24 cellular contexts compared by ENCODE assay signal in the genomic region with DNA sequence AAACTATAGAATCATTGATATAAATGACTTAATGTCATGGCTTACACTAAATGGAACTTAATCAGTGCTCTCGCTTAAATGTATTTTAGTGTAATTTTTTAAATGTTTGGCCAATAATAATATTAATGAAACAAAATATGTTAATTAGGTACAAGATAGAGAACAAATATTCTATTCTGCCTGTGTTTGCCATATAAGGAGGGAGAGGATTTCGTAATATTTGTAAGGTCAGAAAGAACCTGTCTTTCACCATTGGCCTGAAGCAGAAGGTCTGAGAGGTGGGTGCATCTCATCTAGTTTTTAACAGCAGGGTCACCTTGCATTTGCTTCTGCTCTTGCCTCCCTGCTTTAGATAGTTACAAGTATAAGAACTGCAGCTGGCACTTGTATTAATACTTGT. TPM values are rescaled to one million over a fixed set of nuclear protein-coding genes. Genes with fewer than 3 reads are reported as not detected.
A peak's percentile ranks its signal among the peaks of the same experiment; 100 is the strongest.
DNase-seq lines count a peak whose midpoint lies in the region; ATAC-seq, FAIRE-seq and TF ChIP-seq lines count a peak whose summit lies in the region.
"Had no signal": no experiment of that assay in that cellular context is flagged by ENCODE, and none has a peak within 500 bp of the region (broad histone marks: within the 10 kb centered on the region; RNA-seq: fewer than 3 reads in every experiment).

No MANE protein-coding gene starts in this region.

- no peak for TF ChIP-seq POLR2A in esophagus muscularis mucosa (IDR thresholded peaks at IDR 0.05; ENCODE audit: low read depth)
- no peak for TF ChIP-seq POLR2A in suprapubic skin (IDR thresholded peaks at IDR 0.05)

- H3K27ac ChIP-seq in PC-3 (ENCODE audit: low read length) (no peak overlapping the region), astrocyte (ENCODE audit: low read depth, low read length) (no peak overlapping the region), esophagus muscularis mucosa (replicated peaks in 1 of 4) (no peak overlapping the region), suprapubic skin (no peak overlapping the region), coronary artery (no peak overlapping the region)
- H3K27ac ChIP-seq: HL-60 had no signal

- ATAC-seq in PC-3 (no peak), HG03135 (IDR thresholded peaks at IDR 0.05; ENCODE audit: unreplicated experiment) (no peak), GM21786 (IDR thresholded peaks at IDR 0.05; ENCODE audit: unreplicated experiment) (no peak)

- H3K4me2 ChIP-seq in PC-3 (ENCODE audit: low read length): peak overlapping the region; percentile 89
- no peak overlapping the region for H3K4me2 ChIP-seq in astrocyte (ENCODE audit: low read length)

- H3K4me1 ChIP-seq in PC-3 (ENCODE audit: insufficient read depth, low read length): peaks cover 61% of the 10 kb centered on the region
- H3K4me1 ChIP-seq in astrocyte (ENCODE audit: insufficient read depth, low read length): peaks cover 3% of the 10 kb centered on the region
- H3K4me1 ChIP-seq in esophagus muscularis mucosa: no peaks in the 10 kb centered on the region
- peaks cover 25% of the 10 kb centered on the region for H3K4me1 ChIP-seq in suprapubic skin

- FAIRE-seq in astrocyte (lab: Jason Lieb, UNC): no peak
- FAIRE-seq: D721Med, GM12892, GM18507 had no signal

- BruUV-seq in PC-3 (replicated peaks; lab: Mats Ljungman, UMichigan): no TSS peak

- peaks cover 6% of the 10 kb centered on the region for H3K36me3 Mint-ChIP-seq in astrocyte (ENCODE audit: low read depth, unreplicated experiment)
- H3K36me3 Mint-ChIP-seq: CD8-positive, alpha-beta memory T cell had no signal

- intact Hi-C loops in PC-3 (cut with micrococcal nuclease): no loop called here
- intact Hi-C loops in esophagus muscularis mucosa (cut with DNase I): no loop called here

- peaks cover 6% of the 10 kb centered on the region for H3F3A ChIP-seq in PC-3 (ENCODE audit: low read length, unreplicated experiment)

- TF ChIP-seq CTCF in PC-3 (conservative IDR thresholded peaks at IDR 0.05; ENCODE audit: low read depth, low read length) (no peak), astrocyte (IDR thresholded peaks at IDR 0.05; ENCODE audit: insufficient read depth, low read depth, low read length) (no peak), esophagus muscularis mucosa (IDR thresholded peaks at IDR 0.05) (no peak), suprapubic skin (IDR thresholded peaks at IDR 0.05) (no peak), coronary artery (IDR thresholded peaks at IDR 0.05) (no peak)

- no peaks in the 10 kb centered on the region for H3K9me3 Mint-ChIP-seq in astrocyte (ENCODE audit: unreplicated experiment)
- H3K9me3 Mint-ChIP-seq: CD8-positive, alpha-beta memory T cell had no signal

- H3K27me3 Mint-ChIP-seq in astrocyte (ENCODE audit: low read depth, unreplicated experiment): no peaks in the 10 kb centered on the region

- no peaks in the 10 kb centered on the region for H4K20me1 ChIP-seq in PC-3 (ENCODE audit: low read length)
- no peaks in the 10 kb centered on the region for H4K20me1 ChIP-seq in astrocyte (ENCODE audit: insufficient read depth, low read length)

- H3K4me3 ChIP-seq in PC-3 (ENCODE audit: low read length) (peak overlapping the region; percentile 72), astrocyte (ENCODE audit: insufficient read depth, low read depth, low read length) (no peak overlapping the region), esophagus muscularis mucosa (no peak overlapping the region), suprapubic skin (peak overlapping the region; percentile 43), coronary artery (no peak overlapping the region)

- no peak for TF ChIP-seq EP300 in esophagus muscularis mucosa (IDR thresholded peaks at IDR 0.05)
- no peak for TF ChIP-seq EP300 in suprapubic skin (IDR thresholded peaks at IDR 0.05)

- 93% methylated on average over 2 of the region's 2 CpGs for WGBS in esophagus muscularis mucosa
- 95% methylated on average over 2 of the region's 2 CpGs for WGBS in suprapubic skin

- H2AFZ ChIP-seq in PC-3 (ENCODE audit: low read length): no peak overlapping the region
- H2AFZ ChIP-seq in astrocyte (ENCODE audit: low read depth, low read length): no peak overlapping the region

- H3K9me2 ChIP-seq in PC-3 (replicated peaks; ENCODE audit: low read length): no peaks in the 10 kb centered on the region

- DNase-seq in PC-3: no peak
- DNase-seq in astrocyte (ENCODE audit: low read depth): no peak
- DNase-seq in esophagus muscularis mucosa (ENCODE audit: extremely low spot score): peak; percentile 47
- DNase-seq in suprapubic skin (ENCODE audit: low spot score in 2 of 2): no peak
- DNase-seq in coronary artery (ENCODE audit: low spot score): no peak
- DNase-seq: ACHN; C1 segment of cervical spinal cord; CD8-positive, alpha-beta memory T cell; GOT3; MV-4-11; NCI-H187; NCI-H2107; NCI-H510A; NCI-H774; SIG-M5 had no signal

- CTCF ChIA-PET in PC-3 (lab: Charles Lee): no interaction called here

- H3K9ac ChIP-seq in PC-3 (ENCODE audit: low read length) (no peak overlapping the region), astrocyte (ENCODE audit: low read length) (no peak overlapping the region)

- no peak overlapping the region for H3K27ac Mint-ChIP-seq in astrocyte (ENCODE audit: unreplicated experiment)
- H3K27ac Mint-ChIP-seq: CD8-positive, alpha-beta memory T cell had no signal

- H3K4me1 Mint-ChIP-seq in astrocyte (ENCODE audit: low read depth, unreplicated experiment): peaks cover 27% of the 10 kb centered on the region

- H3K9me3 ChIP-seq in PC-3 (ENCODE audit: low read length) (no peaks in the 10 kb centered on the region), astrocyte (ENCODE audit: insufficient read depth, low read depth, low read length) (no peaks in the 10 kb centered on the region), esophagus muscularis mucosa (no peaks in the 10 kb centered on the region), suprapubic skin (no peaks in the 10 kb centered on the region)

- POLR2A ChIA-PET in PC-3 (lab: Charles Lee; ENCODE audit: unreplicated experiment): no interaction called here

- peak overlapping the region; percentile 71 for H3K4me3 Mint-ChIP-seq in astrocyte (ENCODE audit: unreplicated experiment)
- H3K4me3 Mint-ChIP-seq: CD8-positive, alpha-beta memory T cell had no signal

- no peaks in the 10 kb centered on the region for H3K36me3 ChIP-seq in PC-3 (ENCODE audit: low read depth, low read length)
- H3K36me3 ChIP-seq in astrocyte (ENCODE audit: insufficient read depth, low read length): no peaks in the 10 kb centered on the region
- H3K36me3 ChIP-seq in esophagus muscularis mucosa: no peaks in the 10 kb centered on the region
- no peaks in the 10 kb centered on the region for H3K36me3 ChIP-seq in suprapubic skin

- H3K27me3 ChIP-seq in PC-3 (ENCODE audit: low read length) (no peaks in the 10 kb centered on the region), astrocyte (ENCODE audit: insufficient read depth, low read length) (no peaks in the 10 kb centered on the region), esophagus muscularis mucosa (no peaks in the 10 kb centered on the region), suprapubic skin (no peaks in the 10 kb centered on the region)

- H3K79me2 ChIP-seq in PC-3 (ENCODE audit: low read length) (peaks cover 73% of the 10 kb centered on the region), astrocyte (ENCODE audit: insufficient read depth, low read length) (no peaks in the 10 kb centered on the region)

RNA-seq across cellular contexts. Expression of gene GPR87, which starts 2.5 kb away (rescaled TPM):
- total RNA-seq in PC-3 (2014; rRNA removed): 13.3 and 14.5 TPM in 2 replicates
- 12.1 and 15.5 TPM in 2 replicates for total RNA-seq in astrocyte
- total RNA-seq in esophagus muscularis mucosa: not detected
- 10 to 100 TPM; 14.7 to 44.3 (median 30.9) TPM for total RNA-seq in suprapubic skin
- total RNA-seq: OCI-LY7, RPMI7951 had no signal

RNA-seq across cellular contexts. Expression of gene P2RY13, which starts 15.2 kb away (rescaled TPM):
- total RNA-seq in PC-3 (2014; rRNA removed) (not detected in 2 replicates), astrocyte (not detected in 2 replicates), esophagus muscularis mucosa (1 to 10 TPM in 3 of 4 donors, under 1 TPM in 1; 0.80 to 2.0 (median 1.4) TPM), suprapubic skin (1 to 10 TPM in 2 of 4 donors, under 1 TPM in 2; 0.53 to 3.4 (median 1.3) TPM)
- total RNA-seq: CD8-positive, alpha-beta memory T cell; HT1080; OCI-LY7; RPMI7951 had no signal

RNA-seq across cellular contexts. Expression of gene P2RY14, which starts 35.8 kb away (rescaled TPM):
- not detected in 2 replicates for total RNA-seq in PC-3 (2014; rRNA removed)
- 0.11 TPM in 1 of 2 replicates, not detected in the other for total RNA-seq in astrocyte
- 10 to 100 TPM in 3 of 4 donors, 1 to 10 TPM in 1; 3.0 to 14.2 (median 12.4) TPM for total RNA-seq in esophagus muscularis mucosa
- 1 to 10 TPM; 1.1 to 4.2 (median 2.4) TPM for total RNA-seq in suprapubic skin
- total RNA-seq: HT1080, OCI-LY7, RPMI7951 had no signal

Comparison
In these comparisons a context has a peak if more than half of its experiments do, and no peak if none do; other contexts are left out.
1. H3K4me3 ChIP-seq: peak in PC-3 (single experiment) and suprapubic skin (single experiment); none in astrocyte (single experiment), esophagus muscularis mucosa (0 of 4) and coronary artery (single experiment).
2. RNA of gene GPR87, which starts 2.5 kb away (total RNA-seq): 14.7 to 44.3 TPM in suprapubic skin, 12.1 to 15.5 TPM in astrocyte and 13.3 to 14.5 TPM in PC-3; not detected in esophagus muscularis mucosa; every median in the first group is over 10 times any median in the second.